ENCODE assay signal across 7 cellular contexts in genomic region chr20:44781791-44782190, GRCh38. TPM values are rescaled to one million over a fixed set of nuclear protein-coding genes. Genes with fewer than 3 reads are reported as not detected.
"Had no signal": no experiment of that assay in that cellular context is flagged by ENCODE, and none has a peak within 500 bp of the region (broad histone marks: within the 10 kb centered on the region; RNA-seq: fewer than 3 reads in every experiment).

No MANE protein-coding gene starts in this region.

- FAIRE-seq: H1, H54, HepG2 had no signal

- H3K4me2 ChIP-seq: GM23338 had no signal

- H3K4me3 ChIP-seq: GM23338 had no signal

- DNase-seq: H9, HCEC 1CT had no signal

- H2AFZ ChIP-seq: GM23338 had no signal

- ATAC-seq: GM23338, HepG2 had no signal

RNA-seq across cellular contexts. Expression of gene RIMS4, which starts 28.6 kb away (rescaled TPM):
- total RNA-seq: HT-29 had no signal

RNA-seq across cellular contexts. Expression of gene KCNK15, which starts 36.1 kb away (rescaled TPM):
- total RNA-seq: HepG2, HT-29 had no signal
